In genomic region chr21:44795342-44795741, GRCh38 we compare ENCODE assay signal across 29 cellular contexts.
"Had no signal": no experiment of that assay in that cellular context is flagged by ENCODE, and none has a peak within 500 bp of the region (broad histone marks: within the 10 kb centered on the region; RNA-seq: fewer than 3 reads in every experiment).

No MANE protein-coding gene starts in this region.

- FAIRE-seq: kidney, TTC549 had no signal

- H3K27me3 Mint-ChIP-seq: activated naive CD8-positive, alpha-beta T cell had no signal

- H3K36me3 ChIP-seq: neutrophil had no signal

- H3K27ac ChIP-seq: ascending aorta, brain microvascular endothelial cell, epithelial cell of prostate, esophagus squamous epithelium, neutrophil, right lobe of liver, skin epidermis, suprapubic skin, tibial artery, VCaP had no signal

- H3K9me3 Mint-ChIP-seq: activated T-cell treated with anti-CD3 and anti-CD28 coated beads, Interleukin-2, amount 50 U/mL, for 4 hours; nephron had no signal

- H3K9me3 ChIP-seq: ascending aorta, esophagus squamous epithelium, neutrophil, right lobe of liver, suprapubic skin, tibial artery had no signal

- ATAC-seq: activated CD4-positive, CD25-positive, alpha-beta regulatory T cell treated with anti-CD3 and anti-CD28 coated beads, Interleukin-2, amount 50 U/mL, for 24 hours; activated T-cell treated with anti-CD3 and anti-CD28 coated beads, Interleukin-2, amount 50 U/mL, for 4 hours; left colon; right lobe of liver had no signal

- H3K27me3 ChIP-seq: ascending aorta, brain microvascular endothelial cell, esophagus squamous epithelium, neutrophil, right lobe of liver, suprapubic skin, tibial artery had no signal

- DNase-seq: activated CD4-positive, alpha-beta T cell treated with anti-CD3 and anti-CD28 coated beads for 48 hours; activated CD4-positive, alpha-beta T cell treated with anti-CD3 and anti-CD28 coated beads, Interleukin-2, amount 50 U/mL, for 48 hours; activated CD8-positive, alpha-beta memory T cell treated with anti-CD3 and anti-CD28 coated beads, Interleukin-2, amount 50 U/mL, for 48 hours; activated naive CD4-positive, alpha-beta T cell treated with Interleukin-2 at 50 U/mL for 16 hours; activated T-cell treated with anti-CD3 and anti-CD28 coated beads, Interleukin-2, amount 50 U/mL, for 4 hours; brain microvascular endothelial cell; caudate nucleus; esophagus squamous epithelium; foreskin melanocyte; kidney; left colon; mammary epithelial cell; stimulated activated CD4-positive, alpha-beta T cell treated with anti-CD3 and anti-CD28 coated beads, Interleukin-1b, Interleukin-23, amount 100 ng/mL, for 48 hours; stimulated activated CD4-positive, alpha-beta T cell treated with anti-CD3 and anti-CD28 coated beads, Interleukin-4, amount 100 ng/mL, for 4 hours; stimulated activated CD8-positive, alpha-beta memory T cell treated with anti-CD3 and anti-CD28 coated beads, Interleukin-4, amount 100 ng/mL, for 48 hours; stimulated activated naive CD4-positive, alpha-beta T cell; T-helper 9 cell; tibial artery had no signal

- H3K4me3 ChIP-seq: ascending aorta, esophagus squamous epithelium, right lobe of liver, skin epidermis, suprapubic skin, tibial artery had no signal

- H3K4me3 Mint-ChIP-seq: activated naive CD8-positive, alpha-beta T cell; activated T-cell treated with anti-CD3 and anti-CD28 coated beads, Interleukin-2, amount 50 U/mL, for 4 hours; nephron had no signal
